Comparison of ENCODE assay signal across 16 cellular contexts in the genomic region with DNA sequence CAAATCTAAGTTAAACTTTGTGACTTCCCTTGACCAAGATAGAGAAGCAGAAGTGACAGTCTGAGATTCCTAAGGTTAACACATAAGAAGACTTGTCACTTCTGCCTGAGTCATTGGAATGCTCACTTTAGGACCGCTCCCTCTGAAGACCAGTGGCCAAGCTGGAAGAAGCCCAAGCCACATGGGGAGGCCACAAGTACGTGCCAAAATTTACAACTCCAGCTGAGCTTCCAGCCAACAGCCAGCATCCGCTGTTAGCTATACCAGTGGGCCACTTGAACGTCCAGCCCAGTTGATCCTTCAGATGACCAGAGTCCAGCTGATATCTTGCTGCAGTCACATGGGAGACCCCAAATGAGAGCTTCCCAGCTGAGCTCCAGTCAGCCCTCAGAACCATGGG. TPM values are rescaled to one million over a fixed set of nuclear protein-coding genes. Genes with fewer than 3 reads are reported as not detected.
DNase-seq lines count a peak whose midpoint lies in the region; ATAC-seq, FAIRE-seq and TF ChIP-seq lines count a peak whose summit lies in the region.
"Had no signal": no experiment of that assay in that cellular context is flagged by ENCODE, and none has a peak within 500 bp of the region (broad histone marks: within the 10 kb centered on the region; RNA-seq: fewer than 3 reads in every experiment).

No MANE protein-coding gene starts in this region.

- TF ChIP-seq CTCF in gastrocnemius medialis (IDR thresholded peaks at IDR 0.05 in 4 of 5, conservative IDR thresholded peaks at IDR 0.05 in 1 of 5): no peak

- H3K27me3 ChIP-seq in gastrocnemius medialis: no peaks in the 10 kb centered on the region
- H3K27me3 ChIP-seq: colonic mucosa had no signal

- H3K36me3 ChIP-seq in gastrocnemius medialis: no peaks in the 10 kb centered on the region
- H3K36me3 ChIP-seq: colonic mucosa had no signal

- in situ Hi-C loops in gastrocnemius medialis (cut with MboI; ENCODE audit: low sequenced_read_pairs in 4 of 4) (no loop called here), ACHN (cut with HindIII; ENCODE audit: low pct_ligation_motif_present, low pct_unique_long_range_greater_than_20kb, low sequenced_read_pairs) (no loop called here)

- no peaks in the 10 kb centered on the region for H3K4me1 ChIP-seq in gastrocnemius medialis
- H3K4me1 ChIP-seq: colonic mucosa had no signal

- H3K4me3 ChIP-seq in gastrocnemius medialis: no peak overlapping the region
- H3K4me3 ChIP-seq: colonic mucosa, K562 had no signal

- peak; percentile 90 for FAIRE-seq in RCC 7860 (lab: Jason Lieb, UNC)
- FAIRE-seq: K562 had no signal

- H3K27ac ChIP-seq in gastrocnemius medialis: no peak overlapping the region
- H3K27ac ChIP-seq: colonic mucosa had no signal

- intact Hi-C loops in gastrocnemius medialis (cut with DNase I; ENCODE audit: low total_unique reads): no loop called here

- DNase-seq in ELR (ENCODE audit: low read depth) (peak; percentile 52), RCC 7860 (ENCODE audit: low spot score) (peak; percentile 82), glomerular visceral epithelial cell (ENCODE audit: extremely low spot score) (peak; percentile 79), gastrocnemius medialis (peak; percentile 13 to 60), ACHN (no peak), NCI-H1105 treated with DMSO at 0.1 percent for 48 hours (lab: John Stamatoyannopoulos, UW) (no peak)
- no peak for DNase-seq in stimulated activated CD4-positive, alpha-beta T cell treated with anti-CD3 and anti-CD28 coated beads, Interleukin-2, amount 100 ng/mL, for 48 hours
- DNase-seq: activated B cell treated with CpG ODN at 0.5 μM for 24 hours; activated CD8-positive, alpha-beta memory T cell treated with anti-CD3 and anti-CD28 coated beads, Interleukin-2, amount 50 U/mL, for 4 hours; CD4-positive, CD25-positive, alpha-beta regulatory T cell; colonic mucosa; immature natural killer cell; stimulated activated CD4-positive, alpha-beta T cell treated with anti-CD3 and anti-CD28 coated beads, Interleukin-4, amount 100 ng/mL, for 4 hours; stimulated activated naive CD4-positive, alpha-beta T cell had no signal

- ATAC-seq in gastrocnemius medialis (peak in 1 of 2 donors; percentile 51), GM18907 (IDR thresholded peaks at IDR 0.05; ENCODE audit: unreplicated experiment) (no peak)
- ATAC-seq: K562 had no signal

- H3K9me3 ChIP-seq in gastrocnemius medialis: no peaks in the 10 kb centered on the region
- H3K9me3 ChIP-seq: colonic mucosa had no signal

- no peak for TF ChIP-seq POLR2A in gastrocnemius medialis (IDR thresholded peaks at IDR 0.05)

RNA-seq across cellular contexts. Expression of a gene that starts 18.1 kb away (rescaled TPM):
- total RNA-seq in gastrocnemius medialis: 10 to 100 TPM in 2 of 4 donors, 1 to 10 TPM in 2; 8.0 to 13.6 (median 9.7) TPM
- total RNA-seq: activated B cell treated with CpG ODN at 0.5 μM for 24 hours; CD4-positive, CD25-positive, alpha-beta regulatory T cell had no signal

RNA-seq across cellular contexts. Expression of a gene that starts 20.4 kb away (rescaled TPM):
- total RNA-seq in gastrocnemius medialis: not detected
- total RNA-seq: activated B cell treated with CpG ODN at 0.5 μM for 24 hours; CD4-positive, CD25-positive, alpha-beta regulatory T cell; colonic mucosa; K562 had no signal

RNA-seq across cellular contexts. Expression of a gene that starts 42.2 kb away (rescaled TPM):
- not detected for total RNA-seq in gastrocnemius medialis
- total RNA-seq: activated B cell treated with CpG ODN at 0.5 μM for 24 hours; CD4-positive, CD25-positive, alpha-beta regulatory T cell; K562 had no signal

Comparison
In these comparisons a context has a peak if more than half of its experiments do, and no peak if none do; other contexts are left out.
1. DNase-seq: peak in ELR (single experiment), RCC 7860 (single experiment), glomerular visceral epithelial cell (single experiment) and gastrocnemius medialis (2 of 2); none in stimulated activated CD4-positive, alpha-beta T cell treated with anti-CD3 and anti-CD28 coated beads, Interleukin-2, amount 100 ng/mL, for 48 hours (0 of 2), ACHN (single experiment) and NCI-H1105 treated with DMSO at 0.1 percent for 48 hours (single experiment).